ENCODE assay signal across 8 cellular contexts in genomic region chr12:15527201-15527782, GRCh38.
DNase-seq lines count a peak whose midpoint lies in the region; ATAC-seq, FAIRE-seq and TF ChIP-seq lines count a peak whose summit lies in the region.

No MANE protein-coding gene starts in this region.

- intact Hi-C loops in left ventricle myocardium superior (cut with micrococcal nuclease) = no loop called here

- no peaks in the 10 kb centered on the region for H3K27me3 Mint-ChIP-seq in stimulated activated memory B cell treated with anti-CD40 and anti-IgM and Interleukin-4, amounts not matched to agents 10 μg/mL and 1 μg/mL and 100 μg/mL, for 72 hours

- H3K4me3 ChIP-seq in SK-N-SH (ENCODE audit: low read depth in 2 of 2, low read length in 1 of 2) = no peak overlapping the region

- H3K4me3 Mint-ChIP-seq in stimulated activated memory B cell treated with anti-CD40 and anti-IgM and Interleukin-4, amounts not matched to agents 10 μg/mL and 1 μg/mL and 100 μg/mL, for 72 hours = no peak overlapping the region

- H3K79me2 ChIP-seq in SK-N-SH (ENCODE audit: insufficient read depth) = no peaks in the 10 kb centered on the region

- H3K4me1 ChIP-seq in SK-N-SH (ENCODE audit: control insufficient read depth in 1 of 2, insufficient read depth in 2 of 2, low read depth in 1 of 2, low read length in 1 of 2) = no peaks in the 10 kb centered on the region; a peak in 1 of 4 replicates

- no peak overlapping the region for H3K4me2 ChIP-seq in SK-N-SH

- TF ChIP-seq EP300 in SK-N-SH (IDR thresholded peaks at IDR 0.05; ENCODE audit: borderline replicate concordance in 1 of 2, low read depth in 1 of 2, low read length in 1 of 2) = no peak

- no peaks in the 10 kb centered on the region for H3K9me2 ChIP-seq in SK-N-SH

- H3K9me3 ChIP-seq in SK-N-SH = 0 out of 2 replicates have a peak, but pooled peaks cover 5% of the 10 kb centered on the region

- H3K36me3 Mint-ChIP-seq in stimulated activated memory B cell treated with anti-CD40 and anti-IgM and Interleukin-4, amounts not matched to agents 10 μg/mL and 1 μg/mL and 100 μg/mL, for 72 hours = no peaks in the 10 kb centered on the region

- no peak overlapping the region for H3K27ac Mint-ChIP-seq in stimulated activated memory B cell treated with anti-CD40 and anti-IgM and Interleukin-4, amounts not matched to agents 10 μg/mL and 1 μg/mL and 100 μg/mL, for 72 hours

- H3K36me3 ChIP-seq in SK-N-SH (replicated peaks in 1 of 2; ENCODE audit: control insufficient read depth in 1 of 2, insufficient read depth in 2 of 2, low read length in 1 of 2) = no peaks in the 10 kb centered on the region

- H3K9ac ChIP-seq in SK-N-SH = no peak overlapping the region

- CTCF ChIA-PET in SK-N-SH (lab: Yijun Ruan, JAX) = interaction anchor here (2.6 to 3.8 kb wide), 2 partner anchors 250 to 306 kb away, joined by 13 to 32 read pairs; partner anchors contain the start of gene RERG

- TF ChIP-seq CTCF in 22Rv1 (IDR thresholded peaks at IDR 0.05) (peak; percentile 65), SK-N-SH (IDR thresholded peaks at IDR 0.05) (peak; percentile 19; the same call in 1 of the 2 replicates)

- 68% methylated on average over 5 of the region's 5 CpGs for WGBS in SK-N-SH (ENCODE audit: low lambda C conversion rate)

- no peak for FAIRE-seq in HTR-8/SVneo (lab: Jason Lieb, UNC)

- H3F3A ChIP-seq in SK-N-SH (replicated peaks; ENCODE audit: insufficient read depth) = peaks cover 7% of the 10 kb centered on the region

- H3K27me3 ChIP-seq in SK-N-SH (ENCODE audit: insufficient read depth) = no peaks in the 10 kb centered on the region

- no peaks in the 10 kb centered on the region for H3K9me3 Mint-ChIP-seq in stimulated activated memory B cell treated with anti-CD40 and anti-IgM and Interleukin-4, amounts not matched to agents 10 μg/mL and 1 μg/mL and 100 μg/mL, for 72 hours

- 0 out of 2 replicates have a peak overlapping the region, but pooled peaks have one; percentile 2 for H3K27ac ChIP-seq in 22Rv1
- no peak overlapping the region for H3K27ac ChIP-seq in SK-N-SH (ENCODE audit: low read depth in 2 of 2, low read length in 1 of 2)

- H3K4me1 Mint-ChIP-seq in stimulated activated memory B cell treated with anti-CD40 and anti-IgM and Interleukin-4, amounts not matched to agents 10 μg/mL and 1 μg/mL and 100 μg/mL, for 72 hours = peaks cover 8% of the 10 kb centered on the region

- no peak overlapping the region for H2AFZ ChIP-seq in SK-N-SH (ENCODE audit: low read depth)

- TF ChIP-seq RAD21 in SK-N-SH (IDR thresholded peaks at IDR 0.05; ENCODE audit: low read length) = peak; percentile 32

- ATAC-seq in GM18868 (IDR thresholded peaks at IDR 0.05; ENCODE audit: unreplicated experiment) (peak; percentile 37), left ventricle myocardium superior (no peak)
- no peak for ATAC-seq in stimulated activated memory B cell treated with anti-CD40 and anti-IgM and Interleukin-4, amounts not matched to agents 10 μg/mL and 1 μg/mL and 100 μg/mL, for 72 hours

- DNase-seq in SK-N-SH = no peak
- DNase-seq in left ventricle myocardium superior = peak; percentile 40
- no peak for DNase-seq in stimulated activated CD4-positive, alpha-beta T cell treated with anti-CD3 and anti-CD28 coated beads, Interleukin-12 subunit alpha, Interleukin-12 subunit beta, amount 100 ng/mL, for 4 hours
- no peak for DNase-seq in D341Med (ENCODE audit: low spot score)
- no peak for DNase-seq in HTR-8/SVneo (ENCODE audit: insufficient read length, low spot score)

- H4K20me1 ChIP-seq in SK-N-SH (ENCODE audit: insufficient read depth) = no peaks in the 10 kb centered on the region

- POLR2A ChIA-PET in SK-N-SH (lab: Yijun Ruan, JAX) = no interaction called here

TF ChIP-seq in SK-N-SH, 30 proteins besides CTCF, POLR2A, EP300 and RAD21:
- TF ChIP-seq RFX5 (IDR thresholded peaks at IDR 0.05; ENCODE audit: low read length) (no peak), FOXM1 (IDR thresholded peaks at IDR 0.05; ENCODE audit: low read depth) (no peak), ZBTB33 (IDR thresholded peaks at IDR 0.05; ENCODE audit: borderline replicate concordance, low read depth) (no peak), MEF2A (IDR thresholded peaks at IDR 0.05; ENCODE audit: borderline replicate concordance, low read depth) (no peak), FOSL2 (IDR thresholded peaks at IDR 0.05; ENCODE audit: borderline replicate concordance, low read depth) (no peak), EZH2phosphoT487 (IDR thresholded peaks at IDR 0.05; ENCODE audit: borderline replicate concordance, low read depth) (no peak), USF1 (IDR thresholded peaks at IDR 0.05; ENCODE audit: borderline replicate concordance, low read depth) (no peak), FOXJ3 (CRISPR knock-in tag; IDR thresholded peaks at IDR 0.05) (no peak), ELF1 (IDR thresholded peaks at IDR 0.05) (no peak), MXI1 (IDR thresholded peaks at IDR 0.05; ENCODE audit: low read depth, low read length) (no peak), CHD2 (IDR thresholded peaks at IDR 0.05; ENCODE audit: low read length, partially characterized antibody) (no peak), POLR2AphosphoS5 (IDR thresholded peaks at IDR 0.05; ENCODE audit: low read depth, low read length) (no peak), TEAD4 (IDR thresholded peaks at IDR 0.05; ENCODE audit: borderline replicate concordance, insufficient read depth) (no peak), MAX (IDR thresholded peaks at IDR 0.05; ENCODE audit: low read depth) (no peak), RXRA (IDR thresholded peaks at IDR 0.05; ENCODE audit: borderline replicate concordance, low read depth) (no peak), TCF12 (IDR thresholded peaks at IDR 0.05) (no peak), SIN3A (IDR thresholded peaks at IDR 0.05; ENCODE audit: borderline replicate concordance, low read depth, low read length) (no peak), YY1 (IDR thresholded peaks at IDR 0.05; ENCODE audit: low read depth) (no peak)
